Comparison of ENCODE assay signal across 9 cellular contexts in genomic region chr6:151242420-151242841, GRCh38. TPM values are rescaled to one million over a fixed set of nuclear protein-coding genes. Genes with fewer than 3 reads are reported as not detected.
DNase-seq lines count a peak whose midpoint lies in the region; ATAC-seq and TF ChIP-seq lines count a peak whose summit lies in the region.
"Had no signal": no experiment of that assay in that cellular context is flagged by ENCODE, and none has a peak within 500 bp of the region (broad histone marks: within the 10 kb centered on the region; RNA-seq: fewer than 3 reads in every experiment).

No MANE protein-coding gene starts in this region.

- H3K79me1 ChIP-seq in mesenchymal stem cell (replicated peaks; ENCODE audit: low read length, poor library complexity, severe bottlenecking), result peaks cover 8% of the 10 kb centered on the region

- H3K27ac Mint-ChIP-seq in type B pancreatic cell, result no peak overlapping the region
- H3K27ac Mint-ChIP-seq: activated CD4-positive, alpha-beta T cell treated with anti-CD3 and anti-CD28 coated beads, Interleukin-2, amount 10 ng/mL, durations not matched to agents 7 days and 5 days had no signal

- no peak overlapping the region for H2BK15ac ChIP-seq in mesenchymal stem cell (ENCODE audit: low read depth, poor library complexity, severe bottlenecking)

- peaks cover 12% of the 10 kb centered on the region for H3K27me3 Mint-ChIP-seq in type B pancreatic cell

- peak overlapping the region; percentile 88 for H3K4me3 Mint-ChIP-seq in type B pancreatic cell

- H3K4ac ChIP-seq in mesenchymal stem cell (ENCODE audit: low read depth in 1 of 2, low read length in 2 of 2), result peak overlapping the region in 1 of 2 experiments; percentile 0

- H2BK120ac ChIP-seq in mesenchymal stem cell (ENCODE audit: low read depth, low read length), result no peak overlapping the region

- H3K9ac ChIP-seq in mesenchymal stem cell (ENCODE audit: low read length), result no peak overlapping the region

- no peak overlapping the region for H4K91ac ChIP-seq in mesenchymal stem cell (ENCODE audit: low read length)

- DNase-seq in heart right ventricle (no peak), Right ventricle myocardium inferior (ENCODE audit: missing footprints) (no peak), astrocyte of the spinal cord (ENCODE audit: low read depth, low spot score) (peak; percentile 50), mesenchymal stem cell (no peak), type B pancreatic cell (ENCODE audit: extremely low spot score, unreplicated experiment) (no peak), KBM-7 (no peak), NCI-H1105 (lab: John Stamatoyannopoulos, UW) (no peak)
- DNase-seq: activated CD4-positive, alpha-beta T cell treated with anti-CD3 and anti-CD28 coated beads, Interleukin-2, amount 10 ng/mL, durations not matched to agents 7 days and 5 days had no signal

- TF ChIP-seq CTCF in heart right ventricle (IDR thresholded peaks at IDR 0.05) (no peak), astrocyte of the spinal cord (IDR thresholded peaks at IDR 0.05; ENCODE audit: low read depth, low read length) (no peak), type B pancreatic cell (conservative IDR thresholded peaks at IDR 0.05) (no peak)

- H3K36me3 ChIP-seq in heart right ventricle, result no peaks in the 10 kb centered on the region
- no peaks in the 10 kb centered on the region for H3K36me3 ChIP-seq in mesenchymal stem cell (ENCODE audit: control insufficient read depth in 1 of 2, insufficient read depth in 2 of 2, low read depth in 1 of 2, low read length in 2 of 2)

- H3K27me3 ChIP-seq in heart right ventricle, result peaks cover 0 to 57% (median 7%) of the 10 kb centered on the region in 7 donors
- H3K27me3 ChIP-seq in mesenchymal stem cell (ENCODE audit: control insufficient read depth in 1 of 2, insufficient read depth in 1 of 2, low read length in 2 of 2), result no peaks in the 10 kb centered on the region

- intact Hi-C loops in heart right ventricle (cut with DNase I) (loop anchor here in 7 of 10 donors (5.0 to 10.0 kb wide), 6 partner anchors 55 to 228 kb away; no protein-coding TSS in a partner anchor), Right ventricle myocardium inferior (cut with DNase I) (no loop called here)

- no peak overlapping the region for H4K8ac ChIP-seq in mesenchymal stem cell (ENCODE audit: low read length)

- H2AK5ac ChIP-seq in mesenchymal stem cell (ENCODE audit: low read length, severe bottlenecking), result no peak overlapping the region

- H2BK5ac ChIP-seq in mesenchymal stem cell (ENCODE audit: low read depth, low read length, poor library complexity, severe bottlenecking), result no peak overlapping the region

- H3K4me3 ChIP-seq in heart right ventricle (peak overlapping the region in 7 of 10 donors; percentile 68 to 86 (median 81)), astrocyte of the spinal cord (ENCODE audit: low read depth, low read length) (peak overlapping the region; percentile 81), mesenchymal stem cell (ENCODE audit: insufficient read depth in 1 of 2, low read depth in 1 of 2, low read length in 2 of 2) (peak overlapping the region; percentile 9 to 92)

- peak overlapping the region; percentile 9 for H3K4me2 ChIP-seq in mesenchymal stem cell (ENCODE audit: low read length, poor library complexity, severe bottlenecking)

- H3K9me3 Mint-ChIP-seq in type B pancreatic cell, result no peaks in the 10 kb centered on the region
- H3K9me3 Mint-ChIP-seq: activated CD4-positive, alpha-beta T cell treated with anti-CD3 and anti-CD28 coated beads, Interleukin-2, amount 10 ng/mL, durations not matched to agents 7 days and 5 days had no signal

- no peaks in the 10 kb centered on the region for H3K9me3 ChIP-seq in heart right ventricle
- H3K9me3 ChIP-seq in mesenchymal stem cell (ENCODE audit: control insufficient read depth, low read length), result no peaks in the 10 kb centered on the region

- WGBS in heart right ventricle, 2 donors, result 87 to 93% methylated on average over 7 of the region's 7 CpGs
- 77% methylated on average over 7 of the region's 7 CpGs for WGBS in mesenchymal stem cell

- H3K18ac ChIP-seq in mesenchymal stem cell (ENCODE audit: low read depth in 1 of 2, low read length in 2 of 2), result peak overlapping the region in 1 of 2 experiments; percentile 22

- H3K4me1 ChIP-seq in heart right ventricle (peaks cover 4 to 36% (median 11%) of the 10 kb centered on the region in 9 donors), mesenchymal stem cell (ENCODE audit: control insufficient read depth, insufficient read depth, low read depth, low read length) (peaks cover 8% of the 10 kb centered on the region)

- peaks cover 28% of the 10 kb centered on the region for H3K4me1 Mint-ChIP-seq in type B pancreatic cell (ENCODE audit: unreplicated experiment)

- no peak overlapping the region for H3K27ac ChIP-seq in heart right ventricle
- H3K27ac ChIP-seq in mesenchymal stem cell (ENCODE audit: low read length, poor library complexity, severe bottlenecking), result no peak overlapping the region

- peak overlapping the region in 1 of 2 experiments; percentile 1 for H3K23ac ChIP-seq in mesenchymal stem cell (ENCODE audit: low read length in 2 of 2)

- no peak overlapping the region for H2AFZ ChIP-seq in mesenchymal stem cell (ENCODE audit: low read depth, low read length)

- no peak overlapping the region for H3K14ac ChIP-seq in mesenchymal stem cell (ENCODE audit: low read length in 2 of 2)

- peaks cover 12% of the 10 kb centered on the region for H3K36me3 Mint-ChIP-seq in type B pancreatic cell

- H2BK12ac ChIP-seq in mesenchymal stem cell (ENCODE audit: low read length in 2 of 2), result peak overlapping the region in 1 of 2 experiments; percentile 75

- no peak for ATAC-seq in heart right ventricle
- ATAC-seq in Right ventricle myocardium inferior, result no peak
- no peak for ATAC-seq in HG03457 (IDR thresholded peaks at IDR 0.05; ENCODE audit: unreplicated experiment)

- in situ Hi-C loops in astrocyte of the spinal cord (cut with HindIII; ENCODE audit: low sequenced_read_pairs), result no loop called here
- in situ Hi-C loops in KBM-7 (cut with MboI; ENCODE audit: low pct_unique_long_range_greater_than_20kb, low sequenced_read_pairs), result no loop called here

RNA-seq across cellular contexts. Expression of gene AKAP12, which starts 2.7 kb away (rescaled TPM):
- total RNA-seq in heart right ventricle, result 10 to 100 TPM in 9 of 10 donors, 1 to 10 TPM in 1; 9.9 to 43.3 (median 13.2) TPM
- 1 to 10 TPM; 5.7 to 6.0 TPM for polyA plus RNA-seq in heart right ventricle
- total RNA-seq in Right ventricle myocardium inferior, result 18.1 TPM
- polyA plus RNA-seq in mesenchymal stem cell (2013, experiment 1 of 2), result 62.5 TPM
- 58.1 TPM for polyA plus RNA-seq in mesenchymal stem cell (2013, experiment 2 of 2)
- total RNA-seq in type B pancreatic cell (ENCODE audit: low replicate concordance), result 67.4 and 138 TPM in 2 replicates
